9 cellular contexts compared by ENCODE assay signal in genomic region chr11:28697920-28698827, GRCh38.
DNase-seq lines count a peak whose midpoint lies in the region; ATAC-seq and TF ChIP-seq lines count a peak whose summit lies in the region.
"Had no signal": no experiment of that assay in that cellular context is flagged by ENCODE, and none has a peak within 500 bp of the region (broad histone marks: within the 10 kb centered on the region; RNA-seq: fewer than 3 reads in every experiment).

No MANE protein-coding gene starts in this region.

- DNase-seq in AG09309 (ENCODE audit: low read depth) (no peak), GM12864 (ENCODE audit: low read depth) (no peak), OCI-M1 (lab: John Stamatoyannopoulos, UW) (peak; percentile 74), dermis microvascular lymphatic vessel endothelial cell (ENCODE audit: low read depth in 2 of 2) (peak; percentile 22 to 53), mesendoderm (peak; percentile 74), activated gamma-delta T cell (lab: John Stamatoyannopoulos, UW) (no peak)

- no peaks in the 10 kb centered on the region for H3K36me3 ChIP-seq in mesendoderm (ENCODE audit: control insufficient read depth, insufficient read depth, low read length)

- no peak overlapping the region for H3K27ac ChIP-seq in mesendoderm (ENCODE audit: low read depth, low read length)
- H3K27ac ChIP-seq: skin epidermis had no signal

- no peak overlapping the region for H3K18ac ChIP-seq in mesendoderm (ENCODE audit: low read length)

- no peak overlapping the region for H3K56ac ChIP-seq in mesendoderm (ENCODE audit: low read length)

- H2BK15ac ChIP-seq in mesendoderm (replicated peaks; ENCODE audit: low read depth): no peak overlapping the region

- no peak overlapping the region for H3K4me3 ChIP-seq in AG09309 (ENCODE audit: control insufficient read depth, low read depth, low read length)
- no peak overlapping the region for H3K4me3 ChIP-seq in GM12864 (ENCODE audit: low read depth, low read length)
- H3K4me3 ChIP-seq in mesendoderm (ENCODE audit: low read length): no peak overlapping the region
- H3K4me3 ChIP-seq: skin epidermis had no signal

- H3K4me1 ChIP-seq in mesendoderm (ENCODE audit: control insufficient read depth, low read depth, low read length): no peaks in the 10 kb centered on the region

- H3K4ac ChIP-seq in mesendoderm (ENCODE audit: low read depth, low read length): no peak overlapping the region

- ATAC-seq in HG03095 (IDR thresholded peaks at IDR 0.05; ENCODE audit: unreplicated experiment) (peak; percentile 72), GM18873 (IDR thresholded peaks at IDR 0.05; ENCODE audit: low FRiP score, unreplicated experiment) (no peak)

- TF ChIP-seq CTCF in AG09309 (IDR thresholded peaks at IDR 0.05; ENCODE audit: control insufficient read depth, insufficient read depth, low read depth, low read length, missing control alignments) (peak; percentile 86), GM12864 (IDR thresholded peaks at IDR 0.05; ENCODE audit: low read depth, low read length, missing control alignments) (peak; percentile 76)

- no peak overlapping the region for H4K5ac ChIP-seq in mesendoderm (ENCODE audit: low read length)

- no peak overlapping the region for H3K9ac ChIP-seq in mesendoderm (ENCODE audit: low read length)

- H2BK120ac ChIP-seq in mesendoderm (ENCODE audit: low read depth, low read length): no peak overlapping the region

- H3K23ac ChIP-seq in mesendoderm (ENCODE audit: low read length): no peak overlapping the region

- H2BK5ac ChIP-seq in mesendoderm (ENCODE audit: low read length): no peak overlapping the region

- no peak overlapping the region for H4K8ac ChIP-seq in mesendoderm (ENCODE audit: low read depth, low read length)

- no peaks in the 10 kb centered on the region for H3K79me2 ChIP-seq in mesendoderm (ENCODE audit: control insufficient read depth, insufficient read depth, low read length)

- WGBS in mesendoderm (ENCODE audit: extremely low coverage, insufficient coverage, low lambda C conversion rate): no CpG with 5 or more reads among the region's 5 CpGs

- H3K27me3 ChIP-seq in mesendoderm (ENCODE audit: insufficient read depth, low read length, poor library complexity): no peaks in the 10 kb centered on the region

- H2AK5ac ChIP-seq in mesendoderm (ENCODE audit: low read length): no peak overlapping the region

- no peaks in the 10 kb centered on the region for H3K79me1 ChIP-seq in mesendoderm (ENCODE audit: low read length)

- H3K4me2 ChIP-seq in mesendoderm (ENCODE audit: low read length): no peak overlapping the region

Comparison
In these comparisons a context has a peak if more than half of its experiments do, and no peak if none do; other contexts are left out.
1. DNase-seq: peak in OCI-M1 (single experiment), dermis microvascular lymphatic vessel endothelial cell (2 of 2) and mesendoderm (single experiment); none in AG09309 (single experiment), GM12864 (single experiment) and activated gamma-delta T cell (single experiment).